1 cellular context compared by ENCODE assay signal in genomic region chr12:57430931-57431566, GRCh38.
TF ChIP-seq lines count a peak whose summit lies in the region.

TSS of gene R3HDM2 (minus strand) at chr12:57431043. CDS start at chr12:57310428, 120,615 bp downstream.

TF ChIP-seq in K562, 482 proteins besides CTCF, POLR2A, EP300 and RAD21 (continued from another document):
- TF ChIP-seq ETV5 (CRISPR knock-in tag; IDR thresholded peaks at IDR 0.05; ENCODE audit: low read depth) (peak; percentile 79; the same call in 1 of the 2 replicates), NR0B1 (IDR thresholded peaks at IDR 0.05; ENCODE audit: partially characterized antibody) (no peak), BRD4 (IDR thresholded peaks at IDR 0.05) (no peak), L3MBTL2 (IDR thresholded peaks at IDR 0.05) (peak; percentile 97), CUX1 (CRISPR knock-in tag; IDR thresholded peaks at IDR 0.05) (no peak), THRB (CRISPR knock-in tag; conservative IDR thresholded peaks at IDR 0.05) (no peak), SMARCC2 (IDR thresholded peaks at IDR 0.05; ENCODE audit: low read depth) (no peak), RNF219 (CRISPR knock-in tag; IDR thresholded peaks at IDR 0.05) (no peak), SMAD3 (CRISPR knock-in tag; conservative IDR thresholded peaks at IDR 0.05) (peak; percentile 67; the same call in 1 of the 2 replicates), RFX7 (CRISPR knock-in tag; IDR thresholded peaks at IDR 0.05) (no peak), THAP7 (CRISPR knock-in tag; IDR thresholded peaks at IDR 0.05) (no peak), ZNF717 (CRISPR knock-in tag; IDR thresholded peaks at IDR 0.05) (no peak), KDM4B (IDR thresholded peaks at IDR 0.05; ENCODE audit: borderline replicate concordance in 2 of 2, low read depth in 1 of 2) (0 out of 4 replicates have a peak, but pooled peaks of 1 of the 2 experiments have one; percentile 45), HDAC2 (IDR thresholded peaks at IDR 0.05) (no peak), TCF7 (IDR thresholded peaks at IDR 0.05; ENCODE audit: borderline replicate concordance) (0 out of 2 replicates have a peak, but pooled peaks have one; percentile 24), ZNF561 (CRISPR knock-in tag; conservative IDR thresholded peaks at IDR 0.05) (no peak), SLC30A9 (CRISPR knock-in tag; IDR thresholded peaks at IDR 0.05) (no peak), NFE2L1 (tag; IDR thresholded peaks at IDR 0.05; ENCODE audit: borderline replicate concordance, low read depth) (no peak), ZNF217 (CRISPR knock-in tag; IDR thresholded peaks at IDR 0.05) (peak; percentile 89; the same call in 1 of the 2 replicates), NRF1 (conservative IDR thresholded peaks at IDR 0.05 in 1 of 2, IDR thresholded peaks at IDR 0.05 in 1 of 2) (peak; percentile 93 to 95), XRCC4 (IDR thresholded peaks at IDR 0.05; ENCODE audit: extremely low read depth, insufficient read depth, insufficient read length) (no peak), UBTF (IDR thresholded peaks at IDR 0.05; ENCODE audit: borderline replicate concordance in 1 of 2, low read depth in 2 of 2, low read length in 2 of 2) (no peak; a peak in 1 of 4 replicates), ZNF398 (CRISPR knock-in tag; IDR thresholded peaks at IDR 0.05) (no peak), MEIS2 (IDR thresholded peaks at IDR 0.05; ENCODE audit: partially characterized antibody) (peak; percentile 64), FOXK1 (CRISPR knock-in tag; IDR thresholded peaks at IDR 0.05; ENCODE audit: borderline replicate concordance) (peak; percentile 83; the same call in 1 of the 2 replicates), STAT5A (IDR thresholded peaks at IDR 0.05; ENCODE audit: borderline replicate concordance, low read length) (no peak), ZFPM2 (CRISPR knock-in tag; IDR thresholded peaks at IDR 0.05) (no peak), MAFF (IDR thresholded peaks at IDR 0.05; ENCODE audit: low read length) (no peak), ZBTB2 (IDR thresholded peaks at IDR 0.05) (peak; percentile 96), ZBTB33 (CRISPR knock-in tag; IDR thresholded peaks at IDR 0.05) (peak; percentile 96)
